ENCODE assay signal across 21 cellular contexts in genomic region chr12:124021025-124021406, GRCh38. TPM values are rescaled to one million over a fixed set of nuclear protein-coding genes. Genes with fewer than 3 reads are reported as not detected.
DNase-seq lines count a peak whose midpoint lies in the region; ATAC-seq and TF ChIP-seq lines count a peak whose summit lies in the region.
"Had no signal": no experiment of that assay in that cellular context is flagged by ENCODE, and none has a peak within 500 bp of the region (broad histone marks: within the 10 kb centered on the region; RNA-seq: fewer than 3 reads in every experiment).

No MANE protein-coding gene starts in this region.

- POLR2A ChIA-PET in WTC11 (lab: Charles Lee) = no interaction called here

- DNase-seq in EH (ENCODE audit: low read depth) (peak; percentile 18), WTC11 (ENCODE audit: low spot score) (no peak), hepatocyte (ENCODE audit: low spot score) (no peak), GDM1 (lab: John Stamatoyannopoulos, UW) (no peak), foreskin keratinocyte (no peak)
- no peak for DNase-seq in stimulated activated naive CD4-positive, alpha-beta T cell (lab: John Stamatoyannopoulos, UW)
- DNase-seq: activated CD4-positive, alpha-beta T cell treated with anti-CD3 and anti-CD28 coated beads for 4 hours; caudate nucleus; CD8-positive, alpha-beta memory T cell; DMS53; effector CD8-positive, alpha-beta T cell; NCI-H2081; NCI-H446; stimulated activated CD4-positive, alpha-beta T cell treated with anti-CD3 and anti-CD28 coated beads, Interleukin-2, amount 100 ng/mL, for 24 hours; stimulated activated naive CD8-positive, alpha-beta T cell treated with anti-CD3 and anti-CD28 coated beads, Interleukin-15, amount 100 ng/mL, for 72 hours had no signal

- H3K4me3 ChIP-seq in hepatocyte (no peak overlapping the region), subcutaneous abdominal adipose tissue (ENCODE audit: low read depth in 1 of 5, low read length in 5 of 5) (peak overlapping the region in 1 of 5 donors; percentile 14)
- H3K4me3 ChIP-seq: adrenal gland, esophagus muscularis mucosa, lung, ovary had no signal

- H3K4me2 ChIP-seq in hepatocyte = no peak overlapping the region
- H3K4me2 ChIP-seq: KMS-11 had no signal

- no peaks in the 10 kb centered on the region for H3K79me2 ChIP-seq in hepatocyte

- H3K27ac Mint-ChIP-seq in WTC11 = no peak overlapping the region
- H3K27ac Mint-ChIP-seq: stimulated activated naive CD8-positive, alpha-beta T cell treated with anti-CD3 and anti-CD28 coated beads, Interleukin-15, amount 100 ng/mL, for 72 hours had no signal

- H4K20me1 ChIP-seq in hepatocyte (ENCODE audit: insufficient read depth, poor library complexity, severe bottlenecking) = no peaks in the 10 kb centered on the region

- no peaks in the 10 kb centered on the region for H3K27me3 ChIP-seq in hepatocyte
- H3K27me3 ChIP-seq in subcutaneous abdominal adipose tissue (ENCODE audit: control insufficient read depth in 5 of 5, insufficient read depth in 4 of 5, low read length in 5 of 5) = no peaks in the 10 kb centered on the region
- H3K27me3 ChIP-seq in foreskin keratinocyte = no peaks in the 10 kb centered on the region
- H3K27me3 ChIP-seq: adrenal gland, esophagus muscularis mucosa, ovary had no signal

- H3K9ac ChIP-seq in subcutaneous abdominal adipose tissue (ENCODE audit: low read length in 5 of 5) = peak overlapping the region in 3 of 5 donors; percentile 12 to 28 (median 22)
- H3K9ac ChIP-seq: KMS-11 had no signal

- H3K4me3 Mint-ChIP-seq in WTC11 = no peak overlapping the region
- H3K4me3 Mint-ChIP-seq: CD8-positive, alpha-beta memory T cell; stimulated activated naive CD8-positive, alpha-beta T cell treated with anti-CD3 and anti-CD28 coated beads, Interleukin-15, amount 100 ng/mL, for 72 hours had no signal

- CTCF ChIA-PET in WTC11 (lab: Charles Lee) = interaction anchor here (0.6 to 1.1 kb wide), 2 partner anchors 11 to 221 kb away, joined by 3 to 6 read pairs; no protein-coding TSS in a partner anchor

- H3K4me1 ChIP-seq in hepatocyte (ENCODE audit: insufficient read depth) (peaks cover 20% of the 10 kb centered on the region), subcutaneous abdominal adipose tissue (ENCODE audit: control insufficient read depth in 5 of 5, insufficient read depth in 5 of 5, low read length in 5 of 5) (peaks cover 10 to 49% (median 28%) of the 10 kb centered on the region in 5 donors), foreskin keratinocyte (no peaks in the 10 kb centered on the region)

- 65% methylated on average over 3 of the region's 3 CpGs for WGBS in hepatocyte (ENCODE audit: low lambda C conversion rate, missing lambda C conversion rate)

- H3K36me3 Mint-ChIP-seq in WTC11 = 0 out of 2 replicates have a peak, but pooled peaks cover 5% of the 10 kb centered on the region
- H3K36me3 Mint-ChIP-seq: CD8-positive, alpha-beta memory T cell had no signal

- peaks cover 9% of the 10 kb centered on the region for H3K4me1 Mint-ChIP-seq in WTC11
- H3K4me1 Mint-ChIP-seq: CD8-positive, alpha-beta memory T cell; stimulated activated naive CD8-positive, alpha-beta T cell treated with anti-CD3 and anti-CD28 coated beads, Interleukin-15, amount 100 ng/mL, for 72 hours had no signal

- peak overlapping the region; percentile 41 for H3K27ac ChIP-seq in hepatocyte
- H3K27ac ChIP-seq in subcutaneous abdominal adipose tissue (ENCODE audit: low read depth, low read length) = peak overlapping the region; percentile 88
- no peak overlapping the region for H3K27ac ChIP-seq in foreskin keratinocyte
- H3K27ac ChIP-seq: KMS-11, ovary had no signal

- no peaks in the 10 kb centered on the region; the same call in 1 of the 2 replicates for H3K27me3 Mint-ChIP-seq in WTC11 (ENCODE audit: low read depth)
- H3K27me3 Mint-ChIP-seq: CD8-positive, alpha-beta memory T cell; stimulated activated naive CD8-positive, alpha-beta T cell treated with anti-CD3 and anti-CD28 coated beads, Interleukin-15, amount 100 ng/mL, for 72 hours had no signal

- TF ChIP-seq CTCF in WTC11 (IDR thresholded peaks at IDR 0.05) (no peak), hepatocyte (IDR thresholded peaks at IDR 0.05; ENCODE audit: poor library complexity) (no peak), foreskin keratinocyte (conservative IDR thresholded peaks at IDR 0.05) (no peak)

- H3K9me2 ChIP-seq in hepatocyte (replicated peaks; ENCODE audit: insufficient read depth) = no peaks in the 10 kb centered on the region

- no peaks in the 10 kb centered on the region for H3K9me3 ChIP-seq in hepatocyte (ENCODE audit: low read depth)
- H3K9me3 ChIP-seq in subcutaneous abdominal adipose tissue (ENCODE audit: control insufficient read depth in 5 of 5, low read length in 5 of 5) = no peaks in the 10 kb centered on the region
- H3K9me3 ChIP-seq: adrenal gland, esophagus muscularis mucosa, ovary had no signal

- H3K9me3 Mint-ChIP-seq in WTC11 = peaks cover 13% of the 10 kb centered on the region
- H3K9me3 Mint-ChIP-seq: CD8-positive, alpha-beta memory T cell; stimulated activated naive CD8-positive, alpha-beta T cell treated with anti-CD3 and anti-CD28 coated beads, Interleukin-15, amount 100 ng/mL, for 72 hours had no signal

- no peak overlapping the region for H2AFZ ChIP-seq in hepatocyte

- ATAC-seq in WTC11 (peak; percentile 46; the same call in 1 of the 2 replicates), foreskin keratinocyte (no peak)
- ATAC-seq: stimulated activated naive CD8-positive, alpha-beta T cell treated with anti-CD3 and anti-CD28 coated beads, Interleukin-15, amount 100 ng/mL, for 72 hours had no signal

- H3K36me3 ChIP-seq in hepatocyte (replicated peaks; ENCODE audit: insufficient read depth, low read depth) = no peaks in the 10 kb centered on the region
- H3K36me3 ChIP-seq in subcutaneous abdominal adipose tissue (ENCODE audit: control insufficient read depth in 5 of 5, insufficient read depth in 5 of 5, low read length in 5 of 5) = no peaks in the 10 kb centered on the region
- H3K36me3 ChIP-seq: adrenal gland, esophagus muscularis mucosa, ovary had no signal

TF ChIP-seq in WTC11, 78 proteins besides CTCF, POLR2A, EP300 and RAD21:
- TF ChIP-seq NR2C2 (CRISPR knock-in tag; IDR thresholded peaks at IDR 0.05) (no peak), TP53 (CRISPR knock-in tag; IDR thresholded peaks at IDR 0.05) (no peak), RELA (CRISPR knock-in tag; IDR thresholded peaks at IDR 0.05; ENCODE audit: borderline replicate concordance) (no peak), ZNF671 (CRISPR knock-in tag; IDR thresholded peaks at IDR 0.05) (no peak), GRHL2 (CRISPR knock-in tag; IDR thresholded peaks at IDR 0.05; ENCODE audit: insufficient replicate concordance, severe bottlenecking) (no peak)

RNA-seq across cellular contexts. Expression of gene ZNF664, which starts 48.0 kb away (rescaled TPM):
- total RNA-seq in WTC11 (2021) (52.6 to 61.7 TPM (median 58.9 TPM) in 3 replicates), hepatocyte (63.9 and 80.4 TPM in 2 replicates), foreskin keratinocyte (58.2 and 64.9 TPM in 2 replicates)
- polyA plus RNA-seq in hepatocyte (13.5 and 17.6 TPM in 2 replicates), foreskin keratinocyte (19.4 and 21.9 TPM in 2 replicates)

RNA-seq across cellular contexts. Expression of gene CCDC92, which starts 48.4 kb away (rescaled TPM):
- 1.8 to 2.7 TPM (median 2.0 TPM) in 3 replicates for total RNA-seq in WTC11 (2021)
- 12.8 and 16.9 TPM in 2 replicates for total RNA-seq in hepatocyte
- polyA plus RNA-seq in hepatocyte = 58.8 and 60.2 TPM in 2 replicates
- total RNA-seq in foreskin keratinocyte = 14.7 and 15.8 TPM in 2 replicates
- polyA plus RNA-seq in foreskin keratinocyte = 23.0 and 26.9 TPM in 2 replicates
